In the genomic region with DNA sequence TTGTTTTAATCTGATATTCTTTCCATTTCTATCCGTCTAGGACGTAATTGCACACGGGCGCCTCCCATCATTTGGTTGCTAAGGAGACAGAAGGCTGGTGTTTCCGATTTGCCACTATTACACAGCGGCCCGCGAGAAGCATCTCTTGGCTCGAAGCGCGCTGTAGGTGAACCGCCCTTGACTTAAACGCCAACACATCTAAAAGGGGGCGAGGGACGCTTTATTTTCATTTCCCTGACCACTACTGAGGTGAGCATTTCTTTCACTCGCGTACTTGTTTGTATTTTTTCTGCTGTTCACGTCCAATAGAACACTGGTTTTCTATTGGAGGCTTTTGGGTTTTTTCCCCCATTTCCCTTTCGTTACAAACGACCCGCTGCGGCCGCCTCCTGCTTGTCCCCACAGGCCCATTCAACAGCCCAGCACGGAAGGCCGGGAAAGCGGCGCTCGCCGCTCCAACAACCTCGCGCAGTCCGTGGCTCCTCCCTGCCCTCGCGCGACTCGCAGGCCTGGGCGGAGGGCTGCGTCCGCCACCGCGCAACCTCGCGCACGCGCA, we compare ENCODE assay signal across 8 cellular contexts.
DNase-seq lines count a peak whose midpoint lies in the region; ATAC-seq and TF ChIP-seq lines count a peak whose summit lies in the region.

No MANE protein-coding gene starts in this region.

- no peaks in the 10 kb centered on the region for H3K27me3 Mint-ChIP-seq in central memory CD8-positive, alpha-beta T cell

- peak; percentile 43 for DNase-seq in activated gamma-delta T cell treated with Interleukin-2 at 50 U/mL for 16 hours
- DNase-seq in activated gamma-delta T cell (lab: John Stamatoyannopoulos, UW) = no peak
- DNase-seq in NCI-H2081 (lab: John Stamatoyannopoulos, UW) = peak; percentile 74 to 83
- DNase-seq in central memory CD8-positive, alpha-beta T cell (ENCODE audit: low spot score in 2 of 2) = peak; percentile 49 to 61
- peak; percentile 77 for DNase-seq in kidney tubule cell (ENCODE audit: low spot score)
- DNase-seq in stimulated activated CD4-positive, alpha-beta T cell treated with anti-CD3 and anti-CD28 coated beads, Interleukin-1b, Interleukin-23, amount 100 ng/mL, for 48 hours = peak; percentile 58

- peaks cover 38% of the 10 kb centered on the region for H3K4me1 Mint-ChIP-seq in central memory CD8-positive, alpha-beta T cell

- peak overlapping the region; percentile 98 for H3K27ac Mint-ChIP-seq in central memory CD8-positive, alpha-beta T cell (ENCODE audit: low read depth)

- peak overlapping the region; percentile 85 for H3K4me3 Mint-ChIP-seq in central memory CD8-positive, alpha-beta T cell

- peak; percentile 50 for ATAC-seq in HG02938 (IDR thresholded peaks at IDR 0.05; ENCODE audit: unreplicated experiment)
- peak; percentile 66 for ATAC-seq in central memory CD8-positive, alpha-beta T cell (replicated peaks; ENCODE audit: extremely low read depth, poor library complexity, severe bottlenecking)

- no peak for TF ChIP-seq CTCF in VCaP (conservative IDR thresholded peaks at IDR 0.05)

- peaks cover 18% of the 10 kb centered on the region for H3K36me3 Mint-ChIP-seq in central memory CD8-positive, alpha-beta T cell (ENCODE audit: insufficient read depth)

- peak overlapping the region; percentile 69 for H3K27ac ChIP-seq in VCaP

- no peaks in the 10 kb centered on the region for H3K9me3 Mint-ChIP-seq in central memory CD8-positive, alpha-beta T cell
